In genomic region chr9:16718952-16719351, GRCh38 we compare ENCODE assay signal across 16 cellular contexts.
"Had no signal": no experiment of that assay in that cellular context is flagged by ENCODE, and none has a peak within 500 bp of the region (broad histone marks: within the 10 kb centered on the region; RNA-seq: fewer than 3 reads in every experiment).

No MANE protein-coding gene starts in this region.

- H3K4me3 Mint-ChIP-seq: activated CD8-positive, alpha-beta memory T cell treated with anti-CD3 and anti-CD28 coated beads, Interleukin-2, amount 10 ng/mL, durations not matched to agents 7 days and 5 days; activated naive CD8-positive, alpha-beta T cell; activated T-cell treated with anti-CD3 and anti-CD28 coated beads, Interleukin-2, amount 50 U/mL, for 24 hours; naive thymus-derived CD8-positive, alpha-beta T cell; stimulated activated memory B cell treated with anti-CD40 and anti-IgM and Interleukin-4, amounts not matched to agents 10 μg/mL and 1 μg/mL and 100 μg/mL, for 72 hours; T-helper 17 cell had no signal

- H3K4me1 ChIP-seq: lower lobe of right lung, tibial artery had no signal

- H3K9me3 ChIP-seq: esophagus squamous epithelium, gastrocnemius medialis, lower lobe of right lung, neutrophil, tibial artery had no signal

- H3K27ac Mint-ChIP-seq: activated CD8-positive, alpha-beta memory T cell treated with anti-CD3 and anti-CD28 coated beads, Interleukin-2, amount 10 ng/mL, durations not matched to agents 7 days and 5 days; activated naive CD8-positive, alpha-beta T cell; activated T-cell treated with anti-CD3 and anti-CD28 coated beads, Interleukin-2, amount 50 U/mL, for 24 hours; naive thymus-derived CD8-positive, alpha-beta T cell; stimulated activated memory B cell treated with anti-CD40 and anti-IgM and Interleukin-4, amounts not matched to agents 10 μg/mL and 1 μg/mL and 100 μg/mL, for 72 hours; T-helper 17 cell had no signal

- H3K27ac ChIP-seq: lower lobe of right lung, neutrophil, tibial artery had no signal

- H3K9me3 Mint-ChIP-seq: activated T-cell treated with anti-CD3 and anti-CD28 coated beads, Interleukin-2, amount 50 U/mL, for 24 hours; naive thymus-derived CD8-positive, alpha-beta T cell; stimulated activated memory B cell treated with anti-CD40 and anti-IgM and Interleukin-4, amounts not matched to agents 10 μg/mL and 1 μg/mL and 100 μg/mL, for 72 hours had no signal

- ATAC-seq: activated CD8-positive, alpha-beta memory T cell treated with anti-CD3 and anti-CD28 coated beads, Interleukin-2, amount 10 ng/mL, durations not matched to agents 7 days and 5 days; gastrocnemius medialis; lower lobe of right lung; naive thymus-derived CD8-positive, alpha-beta T cell; stimulated activated memory B cell treated with anti-CD40 and anti-IgM and Interleukin-4, amounts not matched to agents 10 μg/mL and 1 μg/mL and 100 μg/mL, for 72 hours; T-helper 17 cell had no signal

- H3K27me3 ChIP-seq: esophagus squamous epithelium, gastrocnemius medialis, tibial artery had no signal

- H3K4me3 ChIP-seq: esophagus squamous epithelium, gastrocnemius medialis, lower lobe of right lung, tibial artery had no signal

- H3K27me3 Mint-ChIP-seq: activated CD8-positive, alpha-beta memory T cell treated with anti-CD3 and anti-CD28 coated beads, Interleukin-2, amount 10 ng/mL, durations not matched to agents 7 days and 5 days; activated T-cell treated with anti-CD3 and anti-CD28 coated beads, Interleukin-2, amount 50 U/mL, for 24 hours; stimulated activated memory B cell treated with anti-CD40 and anti-IgM and Interleukin-4, amounts not matched to agents 10 μg/mL and 1 μg/mL and 100 μg/mL, for 72 hours; T-helper 17 cell had no signal

- H3K4me1 Mint-ChIP-seq: activated CD8-positive, alpha-beta memory T cell treated with anti-CD3 and anti-CD28 coated beads, Interleukin-2, amount 10 ng/mL, durations not matched to agents 7 days and 5 days; naive thymus-derived CD8-positive, alpha-beta T cell; stimulated activated memory B cell treated with anti-CD40 and anti-IgM and Interleukin-4, amounts not matched to agents 10 μg/mL and 1 μg/mL and 100 μg/mL, for 72 hours; T-helper 17 cell had no signal

- FAIRE-seq: kidney had no signal

- H3K36me3 ChIP-seq: esophagus squamous epithelium, gastrocnemius medialis, lower lobe of right lung, neutrophil, tibial artery had no signal

- DNase-seq: activated CD4-positive, alpha-beta T cell treated with anti-CD3 and anti-CD28 coated beads, Interleukin-2, amount 50 U/mL, for 4 hours; activated CD8-positive, alpha-beta memory T cell treated with anti-CD3 and anti-CD28 coated beads, Interleukin-2, amount 10 ng/mL, durations not matched to agents 7 days and 5 days; activated effector memory CD4-positive, alpha-beta T cell treated with Interleukin-2 at 50 U/mL for 16 hours; activated T-cell treated with anti-CD3 and anti-CD28 coated beads, Interleukin-2, amount 50 U/mL, for 24 hours; aorta; esophagus squamous epithelium; gastrocnemius medialis; kidney; lower lobe of right lung; naive thymus-derived CD8-positive, alpha-beta T cell; right cardiac atrium; T-helper 17 cell; tibial artery had no signal

- H3K36me3 Mint-ChIP-seq: activated CD8-positive, alpha-beta memory T cell treated with anti-CD3 and anti-CD28 coated beads, Interleukin-2, amount 10 ng/mL, durations not matched to agents 7 days and 5 days; activated naive CD8-positive, alpha-beta T cell; naive thymus-derived CD8-positive, alpha-beta T cell; stimulated activated memory B cell treated with anti-CD40 and anti-IgM and Interleukin-4, amounts not matched to agents 10 μg/mL and 1 μg/mL and 100 μg/mL, for 72 hours had no signal
